ENCODE assay signal across 1 cellular context in the genomic region with DNA sequence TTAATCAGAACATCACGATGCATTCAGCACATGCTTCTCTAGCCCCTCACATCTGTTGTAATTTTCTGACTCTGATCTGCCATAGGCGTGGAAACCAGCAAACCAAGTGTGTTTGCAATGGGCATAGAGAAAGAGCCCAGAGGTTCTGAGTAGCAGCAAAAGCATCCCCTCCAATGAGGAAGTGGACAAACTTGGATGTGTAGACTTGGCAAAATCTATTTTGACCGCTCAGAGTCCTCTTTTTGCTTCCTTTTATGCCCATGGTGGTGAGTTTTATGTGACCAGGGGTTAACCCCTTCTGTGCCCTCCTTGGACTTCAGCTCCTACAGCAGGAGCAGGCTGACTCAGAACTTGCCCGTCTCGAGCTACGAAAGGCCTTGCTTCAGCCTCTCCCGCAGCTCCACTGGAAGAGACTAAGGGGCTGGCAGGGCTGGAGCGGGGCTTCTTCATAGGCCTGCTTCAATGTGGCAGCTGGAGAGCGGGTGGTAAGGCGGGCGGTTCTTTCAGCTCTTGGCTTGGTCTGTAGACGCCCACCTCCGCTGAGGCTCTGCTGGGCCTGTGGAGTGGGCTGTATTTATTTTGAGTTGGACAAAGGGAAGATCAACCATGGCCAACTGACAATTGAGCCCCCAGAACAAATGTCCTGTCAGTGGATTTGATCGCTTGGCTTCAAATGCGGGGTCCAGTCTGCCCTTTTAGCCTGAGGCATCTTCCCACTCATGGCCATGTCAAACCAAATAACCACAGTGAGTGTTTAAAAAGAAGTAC.
TF ChIP-seq lines count a peak whose summit lies in the region.

No MANE protein-coding gene starts in this region.

TF ChIP-seq in HepG2, 621 proteins besides CTCF, POLR2A, EP300 and RAD21 (continued from another document):
- TF ChIP-seq, protein P1, sequence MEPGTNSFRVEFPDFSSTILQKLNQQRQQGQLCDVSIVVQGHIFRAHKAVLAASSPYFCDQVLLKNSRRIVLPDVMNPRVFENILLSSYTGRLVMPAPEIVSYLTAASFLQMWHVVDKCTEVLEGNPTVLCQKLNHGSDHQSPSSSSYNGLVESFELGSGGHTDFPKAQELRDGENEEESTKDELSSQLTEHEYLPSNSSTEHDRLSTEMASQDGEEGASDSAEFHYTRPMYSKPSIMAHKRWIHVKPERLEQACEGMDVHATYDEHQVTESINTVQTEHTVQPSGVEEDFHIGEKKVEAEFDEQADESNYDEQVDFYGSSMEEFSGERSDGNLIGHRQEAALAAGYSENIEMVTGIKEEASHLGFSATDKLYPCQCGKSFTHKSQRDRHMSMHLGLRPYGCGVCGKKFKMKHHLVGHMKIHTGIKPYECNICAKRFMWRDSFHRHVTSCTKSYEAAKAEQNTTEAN (CRISPR knock-in tag; conservative IDR thresholded peaks at IDR 0.05), result no peak
- TF ChIP-seq, protein P2, sequence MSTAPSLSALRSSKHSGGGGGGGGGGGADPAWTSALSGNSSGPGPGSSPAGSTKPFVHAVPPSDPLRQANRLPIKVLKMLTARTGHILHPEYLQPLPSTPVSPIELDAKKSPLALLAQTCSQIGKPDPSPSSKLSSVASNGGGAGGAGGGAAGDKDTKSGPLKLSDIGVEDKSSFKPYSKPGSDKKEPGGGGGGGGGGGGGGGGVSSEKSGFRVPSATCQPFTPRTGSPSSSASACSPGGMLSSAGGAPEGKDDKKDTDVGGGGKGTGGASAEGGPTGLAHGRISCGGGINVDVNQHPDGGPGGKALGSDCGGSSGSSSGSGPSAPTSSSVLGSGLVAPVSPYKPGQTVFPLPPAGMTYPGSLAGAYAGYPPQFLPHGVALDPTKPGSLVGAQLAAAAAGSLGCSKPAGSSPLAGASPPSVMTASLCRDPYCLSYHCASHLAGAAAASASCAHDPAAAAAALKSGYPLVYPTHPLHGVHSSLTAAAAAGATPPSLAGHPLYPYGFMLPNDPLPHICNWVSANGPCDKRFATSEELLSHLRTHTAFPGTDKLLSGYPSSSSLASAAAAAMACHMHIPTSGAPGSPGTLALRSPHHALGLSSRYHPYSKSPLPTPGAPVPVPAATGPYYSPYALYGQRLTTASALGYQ (CRISPR knock-in tag; IDR thresholded peaks at IDR 0.05), result no peak
- TF ChIP-seq PTBP1 (IDR thresholded peaks at IDR 0.05; ENCODE audit: low read depth, low read length, poor library complexity, severe bottlenecking) (no peak), MIER3 (CRISPR knock-in tag; IDR thresholded peaks at IDR 0.05; ENCODE audit: borderline replicate concordance) (no peak), ZNF614 (CRISPR knock-in tag; IDR thresholded peaks at IDR 0.05; ENCODE audit: borderline replicate concordance) (no peak), PITX1 (CRISPR knock-in tag; IDR thresholded peaks at IDR 0.05) (no peak), ISX (CRISPR knock-in tag; conservative IDR thresholded peaks at IDR 0.05) (no peak), ZNF12 (CRISPR knock-in tag; IDR thresholded peaks at IDR 0.05) (no peak)
- TF ChIP-seq, protein P3, sequence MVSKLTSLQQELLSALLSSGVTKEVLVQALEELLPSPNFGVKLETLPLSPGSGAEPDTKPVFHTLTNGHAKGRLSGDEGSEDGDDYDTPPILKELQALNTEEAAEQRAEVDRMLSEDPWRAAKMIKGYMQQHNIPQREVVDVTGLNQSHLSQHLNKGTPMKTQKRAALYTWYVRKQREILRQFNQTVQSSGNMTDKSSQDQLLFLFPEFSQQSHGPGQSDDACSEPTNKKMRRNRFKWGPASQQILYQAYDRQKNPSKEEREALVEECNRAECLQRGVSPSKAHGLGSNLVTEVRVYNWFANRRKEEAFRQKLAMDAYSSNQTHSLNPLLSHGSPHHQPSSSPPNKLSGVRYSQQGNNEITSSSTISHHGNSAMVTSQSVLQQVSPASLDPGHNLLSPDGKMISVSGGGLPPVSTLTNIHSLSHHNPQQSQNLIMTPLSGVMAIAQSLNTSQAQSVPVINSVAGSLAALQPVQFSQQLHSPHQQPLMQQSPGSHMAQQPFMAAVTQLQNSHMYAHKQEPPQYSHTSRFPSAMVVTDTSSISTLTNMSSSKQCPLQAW (CRISPR knock-in tag; IDR thresholded peaks at IDR 0.05), result no peak
